19 cellular contexts compared by ENCODE assay signal in genomic region chr2:216501854-216502253, GRCh38. TPM values are rescaled to one million over a fixed set of nuclear protein-coding genes. Genes with fewer than 3 reads are reported as not detected.
A peak's percentile ranks its signal among the peaks of the same experiment; 100 is the strongest.
DNase-seq lines count a peak whose midpoint lies in the region; ATAC-seq and TF ChIP-seq lines count a peak whose summit lies in the region.
"Had no signal": no experiment of that assay in that cellular context is flagged by ENCODE, and none has a peak within 500 bp of the region (broad histone marks: within the 10 kb centered on the region; RNA-seq: fewer than 3 reads in every experiment).

No MANE protein-coding gene starts in this region.

- no peak for TF ChIP-seq POLR2A in gastroesophageal sphincter (IDR thresholded peaks at IDR 0.05)

- H3K4me1 ChIP-seq in HUES48 (ENCODE audit: control insufficient read depth, insufficient read depth, low read length) (peaks cover 20% of the 10 kb centered on the region), adipocyte (ENCODE audit: control insufficient read depth, insufficient read depth, low read length) (peaks cover 44% of the 10 kb centered on the region), psoas muscle (peaks cover 28% of the 10 kb centered on the region), gastroesophageal sphincter (peaks cover 5 to 51% (median 12%) of the 10 kb centered on the region in 3 donors)

- H3K4me1 Mint-ChIP-seq in activated CD8-positive, alpha-beta T cell treated with anti-CD3 and anti-CD28 coated beads for 36 hours (ENCODE audit: low read depth) = peaks cover 51% of the 10 kb centered on the region
- peaks cover 47% of the 10 kb centered on the region for H3K4me1 Mint-ChIP-seq in activated CD8-positive, alpha-beta T cell treated with anti-CD3 and anti-CD28 coated beads, Interleukin-2, amount 10 ng/mL, durations not matched to agents 7 days and 5 days (ENCODE audit: low read depth)

- H3K27ac ChIP-seq in HUES48 (ENCODE audit: low read depth, low read length) (peak overlapping the region; percentile 49), psoas muscle (peak overlapping the region; percentile 2), gastroesophageal sphincter (no peak overlapping the region)
- H3K27ac ChIP-seq: coronary artery, neutrophil, Peyer's patch, tibial artery, WERI-Rb-1 had no signal

- H3K27me3 ChIP-seq in HUES48 (ENCODE audit: control insufficient read depth, insufficient read depth, low read length) (no peaks in the 10 kb centered on the region), adipocyte (replicated peaks; ENCODE audit: control insufficient read depth, insufficient read depth, low read length) (no peaks in the 10 kb centered on the region), psoas muscle (ENCODE audit: insufficient read depth in 3 of 3, low read length in 2 of 3) (no peaks in the 10 kb centered on the region), gastroesophageal sphincter (no peaks in the 10 kb centered on the region)
- H3K27me3 ChIP-seq: neutrophil, Peyer's patch, tibial artery had no signal

- H3K36me3 ChIP-seq in HUES48 (ENCODE audit: control insufficient read depth, insufficient read depth, low read length) (peaks cover 71% of the 10 kb centered on the region), adipocyte (ENCODE audit: control insufficient read depth, insufficient read depth, low read length, severe bottlenecking) (peaks cover 74% of the 10 kb centered on the region), psoas muscle (ENCODE audit: insufficient read depth in 1 of 2, low read depth in 1 of 2) (peaks cover 29 to 68% of the 10 kb centered on the region in 2 donors), gastroesophageal sphincter (peaks cover 0 to 67% of the 10 kb centered on the region in 2 donors)

- DNase-seq in activated CD8-positive, alpha-beta T cell treated with anti-CD3 and anti-CD28 coated beads for 36 hours = no peak
- no peak for DNase-seq in activated CD8-positive, alpha-beta T cell treated with anti-CD3 and anti-CD28 coated beads, Interleukin-2, amount 10 ng/mL, durations not matched to agents 7 days and 5 days
- DNase-seq in adipocyte (ENCODE audit: low read depth) (no peak), psoas muscle (no peak), NCI-H1417 treated with DMSO at 0.1 percent for 48 hours (lab: John Stamatoyannopoulos, UW) (no peak)
- DNase-seq: CD8-positive, alpha-beta T cell; EL; immature natural killer cell; mammary epithelial cell; MV-4-11; Peyer's patch; right cardiac atrium; tibial artery; WERI-Rb-1 had no signal

- WGBS in psoas muscle, 3 donors = 85 to 88% (median 86%) methylated on average over 8 of the region's 8 CpGs
- 73 to 80% methylated on average over 1 to 4 of the region's 8 CpGs for WGBS in gastroesophageal sphincter (ENCODE audit: low coverage in 1 of 2), 2 donors

- H3K9me3 Mint-ChIP-seq in activated CD8-positive, alpha-beta T cell treated with anti-CD3 and anti-CD28 coated beads for 36 hours = no peaks in the 10 kb centered on the region
- H3K9me3 Mint-ChIP-seq in activated CD8-positive, alpha-beta T cell treated with anti-CD3 and anti-CD28 coated beads, Interleukin-2, amount 10 ng/mL, durations not matched to agents 7 days and 5 days (ENCODE audit: insufficient read depth) = no peaks in the 10 kb centered on the region
- H3K9me3 Mint-ChIP-seq: CD8-positive, alpha-beta T cell; immature natural killer cell had no signal

- H3K9me3 ChIP-seq in HUES48 (ENCODE audit: control insufficient read depth, insufficient read depth, low read length) = no peaks in the 10 kb centered on the region
- no peaks in the 10 kb centered on the region for H3K9me3 ChIP-seq in adipocyte (ENCODE audit: control insufficient read depth, low read length)
- H3K9me3 ChIP-seq in psoas muscle = no peaks in the 10 kb centered on the region
- H3K9me3 ChIP-seq in gastroesophageal sphincter = no peaks in the 10 kb centered on the region
- H3K9me3 ChIP-seq: neutrophil, Peyer's patch, tibial artery had no signal

- CTCF ChIA-PET in activated CD8-positive, alpha-beta T cell treated with anti-CD3 and anti-CD28 coated beads for 36 hours (lab: Charles Lee) = no interaction called here
- CTCF ChIA-PET in activated CD8-positive, alpha-beta T cell treated with anti-CD3 and anti-CD28 coated beads, Interleukin-2, amount 10 ng/mL, durations not matched to agents 7 days and 5 days (lab: Charles Lee) = no interaction called here

- peaks cover 84% of the 10 kb centered on the region for H3K36me3 Mint-ChIP-seq in activated CD8-positive, alpha-beta T cell treated with anti-CD3 and anti-CD28 coated beads for 36 hours (ENCODE audit: low read depth)
- H3K36me3 Mint-ChIP-seq in activated CD8-positive, alpha-beta T cell treated with anti-CD3 and anti-CD28 coated beads, Interleukin-2, amount 10 ng/mL, durations not matched to agents 7 days and 5 days (ENCODE audit: low read depth) = peaks cover 79% of the 10 kb centered on the region

- H3K4me3 ChIP-seq in HUES48 (ENCODE audit: low read depth, low read length) (no peak overlapping the region), adipocyte (ENCODE audit: low read length) (no peak overlapping the region), psoas muscle (no peak overlapping the region), gastroesophageal sphincter (no peak overlapping the region)
- H3K4me3 ChIP-seq: coronary artery, Peyer's patch, tibial artery had no signal

- H3K27ac Mint-ChIP-seq in activated CD8-positive, alpha-beta T cell treated with anti-CD3 and anti-CD28 coated beads for 36 hours = no peak overlapping the region
- H3K27ac Mint-ChIP-seq in activated CD8-positive, alpha-beta T cell treated with anti-CD3 and anti-CD28 coated beads, Interleukin-2, amount 10 ng/mL, durations not matched to agents 7 days and 5 days = no peak overlapping the region
- H3K27ac Mint-ChIP-seq: CD8-positive, alpha-beta T cell had no signal

- H3K27me3 Mint-ChIP-seq in activated CD8-positive, alpha-beta T cell treated with anti-CD3 and anti-CD28 coated beads for 36 hours = no peaks in the 10 kb centered on the region
- no peaks in the 10 kb centered on the region for H3K27me3 Mint-ChIP-seq in activated CD8-positive, alpha-beta T cell treated with anti-CD3 and anti-CD28 coated beads, Interleukin-2, amount 10 ng/mL, durations not matched to agents 7 days and 5 days (ENCODE audit: low read depth)

- intact Hi-C loops in activated CD8-positive, alpha-beta T cell treated with anti-CD3 and anti-CD28 coated beads for 36 hours (cut with micrococcal nuclease) = no loop called here
- intact Hi-C loops in psoas muscle (cut with DNase I) = no loop called here

- TF ChIP-seq CTCF in activated CD8-positive, alpha-beta T cell treated with anti-CD3 and anti-CD28 coated beads for 36 hours (IDR thresholded peaks at IDR 0.05) = no peak
- no peak for TF ChIP-seq CTCF in psoas muscle (IDR thresholded peaks at IDR 0.05)
- no peak for TF ChIP-seq CTCF in gastroesophageal sphincter (IDR thresholded peaks at IDR 0.05)

- H3K9ac ChIP-seq in HUES48 (ENCODE audit: low read depth, low read length) (no peak overlapping the region), adipocyte (ENCODE audit: low read length) (peak overlapping the region; percentile 10)

- no peak for ATAC-seq in activated CD8-positive, alpha-beta T cell treated with anti-CD3 and anti-CD28 coated beads for 36 hours
- ATAC-seq in activated CD8-positive, alpha-beta T cell treated with anti-CD3 and anti-CD28 coated beads, Interleukin-2, amount 10 ng/mL, durations not matched to agents 7 days and 5 days = no peak
- ATAC-seq in psoas muscle (no peak), HG02571 (IDR thresholded peaks at IDR 0.05; ENCODE audit: unreplicated experiment) (no peak), gastroesophageal sphincter (no peak)
- ATAC-seq: CD8-positive, alpha-beta T cell; right cardiac atrium had no signal

- TF ChIP-seq EP300 in gastroesophageal sphincter (IDR thresholded peaks at IDR 0.05) = no peak

- peak overlapping the region; percentile 85 for H3K4me3 Mint-ChIP-seq in activated CD8-positive, alpha-beta T cell treated with anti-CD3 and anti-CD28 coated beads for 36 hours
- H3K4me3 Mint-ChIP-seq in activated CD8-positive, alpha-beta T cell treated with anti-CD3 and anti-CD28 coated beads, Interleukin-2, amount 10 ng/mL, durations not matched to agents 7 days and 5 days = no peak overlapping the region
- H3K4me3 Mint-ChIP-seq: immature natural killer cell had no signal

- POLR2A ChIA-PET in activated CD8-positive, alpha-beta T cell treated with anti-CD3 and anti-CD28 coated beads for 36 hours (lab: Charles Lee) = interaction anchor here (1.8 to 2.0 kb wide), 2 partner anchors 84 to 418 kb away, joined by 3 to 5 read pairs; no protein-coding TSS in a partner anchor
- POLR2A ChIA-PET in activated CD8-positive, alpha-beta T cell treated with anti-CD3 and anti-CD28 coated beads, Interleukin-2, amount 10 ng/mL, durations not matched to agents 7 days and 5 days (lab: Charles Lee) = no interaction called here

RNA-seq across cellular contexts. Expression of gene RPL37A, which starts 3.2 kb away (rescaled TPM):
- 1,000 to 10,000 TPM; 4,110 to 4,316 TPM for total RNA-seq in activated CD8-positive, alpha-beta T cell treated with anti-CD3 and anti-CD28 coated beads for 36 hours
- 1,000 to 10,000 TPM; 2,232 to 2,277 TPM for total RNA-seq in activated CD8-positive, alpha-beta T cell treated with anti-CD3 and anti-CD28 coated beads, Interleukin-2, amount 10 ng/mL, durations not matched to agents 7 days and 5 days
- total RNA-seq in psoas muscle = 1,000 to 10,000 TPM; 2,701 to 3,343 (median 3,007) TPM
- 1,000 to 10,000 TPM; 4,667 to 6,936 (median 5,431) TPM for polyA plus RNA-seq in psoas muscle
- total RNA-seq in gastroesophageal sphincter = 1,000 to 10,000 TPM; 1,140 to 1,987 (median 1,653) TPM

Comparison
In these comparisons a context has a peak if more than half of its experiments do, and no peak if none do; other contexts are left out.
1. H3K27ac ChIP-seq: peak in HUES48 (single experiment) and psoas muscle (single experiment); none in gastroesophageal sphincter (0 of 4).